Comparison of ENCODE assay signal across 19 cellular contexts in genomic region chr5:82881571-82882200, GRCh38.
DNase-seq lines count a peak whose midpoint lies in the region; ATAC-seq and TF ChIP-seq lines count a peak whose summit lies in the region.
"Had no signal": no experiment of that assay in that cellular context is flagged by ENCODE, and none has a peak within 500 bp of the region (broad histone marks: within the 10 kb centered on the region; RNA-seq: fewer than 3 reads in every experiment).

No MANE protein-coding gene starts in this region.

- H3K79me2 ChIP-seq in GM23338 (replicated peaks; ENCODE audit: insufficient read depth) = no peaks in the 10 kb centered on the region

- TF ChIP-seq CTCF in GM23338 (conservative IDR thresholded peaks at IDR 0.05; ENCODE audit: low read depth in 2 of 2) = no peak

- no peak overlapping the region for H3K4me2 ChIP-seq in GM23338

- no peak overlapping the region for H2AFZ ChIP-seq in GM23338

- peaks cover 22% of the 10 kb centered on the region for H3K4me1 ChIP-seq in GM23338 (ENCODE audit: insufficient read depth)
- H3K4me1 ChIP-seq: esophagus muscularis mucosa, vagina had no signal

- no peak for ATAC-seq in activated T-cell treated with anti-CD3 and anti-CD28 coated beads, Interleukin-2, amount 50 U/mL, for 72 hours (replicated peaks in 1 of 2)
- ATAC-seq in GM21447 (IDR thresholded peaks at IDR 0.05; ENCODE audit: unreplicated experiment) = peak; percentile 56
- peak; percentile 48 for ATAC-seq in HG03095 (IDR thresholded peaks at IDR 0.05; ENCODE audit: unreplicated experiment)
- no peak for ATAC-seq in activated naive CD8-positive, alpha-beta T cell treated with anti-CD3 and anti-CD28 coated beads, Interleukin-2, amount 10 ng/mL, durations not matched to agents 7 days and 5 days (ENCODE audit: low read depth)
- no peak for ATAC-seq in GM23338
- ATAC-seq: naive thymus-derived CD4-positive, alpha-beta T cell; stimulated activated effector memory CD8-positive, alpha-beta T cell treated with anti-CD3 and anti-CD28 coated beads, Interleukin-12 subunit alpha, Interleukin-12 subunit beta, amount 100 ng/mL, for 72 hours had no signal

- DNase-seq in activated T-cell treated with anti-CD3 and anti-CD28 coated beads, Interleukin-2, amount 50 U/mL, for 72 hours = no peak
- DNase-seq in activated T-cell treated with anti-CD3 and anti-CD28 coated beads for 4 hours (no peak), GM23338 (ENCODE audit: low spot score) (no peak), T1000 (lab: John Stamatoyannopoulos, UW) (no peak), COLO829 (ENCODE audit: low spot score) (no peak)
- no peak for DNase-seq in activated naive CD8-positive, alpha-beta T cell treated with anti-CD3 and anti-CD28 coated beads, Interleukin-2, amount 10 ng/mL, durations not matched to agents 7 days and 5 days
- DNase-seq: activated CD8-positive, alpha-beta memory T cell treated with anti-CD3 and anti-CD28 coated beads for 24 hours; COR-L47; cortex of kidney; hypothalamus; naive thymus-derived CD4-positive, alpha-beta T cell; NCI-H1417; NCI-H524 treated with DMSO at 0.1 percent for 48 hours had no signal

- no peaks in the 10 kb centered on the region for H3K27me3 ChIP-seq in GM23338 (ENCODE audit: insufficient read depth)
- H3K27me3 ChIP-seq: esophagus muscularis mucosa, vagina had no signal

- H3K4me3 Mint-ChIP-seq in activated T-cell treated with anti-CD3 and anti-CD28 coated beads, Interleukin-2, amount 50 U/mL, for 72 hours = peak overlapping the region; percentile 20 to 52
- peak overlapping the region; percentile 21 for H3K4me3 Mint-ChIP-seq in activated naive CD8-positive, alpha-beta T cell treated with anti-CD3 and anti-CD28 coated beads, Interleukin-2, amount 10 ng/mL, durations not matched to agents 7 days and 5 days
- no peak overlapping the region for H3K4me3 Mint-ChIP-seq in GM23338
- H3K4me3 Mint-ChIP-seq: stimulated activated effector memory CD8-positive, alpha-beta T cell treated with anti-CD3 and anti-CD28 coated beads, Interleukin-12 subunit alpha, Interleukin-12 subunit beta, amount 100 ng/mL, for 72 hours had no signal

- no peak overlapping the region for H3K4me3 ChIP-seq in GM23338
- H3K4me3 ChIP-seq: esophagus muscularis mucosa, vagina had no signal

- H3K27ac Mint-ChIP-seq in activated T-cell treated with anti-CD3 and anti-CD28 coated beads, Interleukin-2, amount 50 U/mL, for 72 hours = peak overlapping the region; percentile 68
- H3K27ac Mint-ChIP-seq in activated naive CD8-positive, alpha-beta T cell treated with anti-CD3 and anti-CD28 coated beads, Interleukin-2, amount 10 ng/mL, durations not matched to agents 7 days and 5 days = peak overlapping the region; percentile 17
- no peak overlapping the region for H3K27ac Mint-ChIP-seq in GM23338
- H3K27ac Mint-ChIP-seq: stimulated activated effector memory CD8-positive, alpha-beta T cell treated with anti-CD3 and anti-CD28 coated beads, Interleukin-12 subunit alpha, Interleukin-12 subunit beta, amount 100 ng/mL, for 72 hours had no signal

- no peak overlapping the region for H3K27ac ChIP-seq in GM23338 (ENCODE audit: low read depth)
- H3K27ac ChIP-seq: esophagus muscularis mucosa, RWPE1, vagina had no signal

- H3K9me2 ChIP-seq in GM23338 (ENCODE audit: insufficient read depth) = no peaks in the 10 kb centered on the region

- peaks cover 9 to 12% of the 10 kb centered on the region in 2 donors for H3K36me3 Mint-ChIP-seq in activated T-cell treated with anti-CD3 and anti-CD28 coated beads, Interleukin-2, amount 50 U/mL, for 72 hours (ENCODE audit: insufficient read depth in 2 of 2)
- peaks cover 16% of the 10 kb centered on the region for H3K36me3 Mint-ChIP-seq in activated naive CD8-positive, alpha-beta T cell treated with anti-CD3 and anti-CD28 coated beads, Interleukin-2, amount 10 ng/mL, durations not matched to agents 7 days and 5 days
- peaks cover 17% of the 10 kb centered on the region; the same call in 1 of the 3 replicates for H3K36me3 Mint-ChIP-seq in GM23338 (ENCODE audit: low read depth)
- H3K36me3 Mint-ChIP-seq: stimulated activated effector memory CD8-positive, alpha-beta T cell treated with anti-CD3 and anti-CD28 coated beads, Interleukin-12 subunit alpha, Interleukin-12 subunit beta, amount 100 ng/mL, for 72 hours had no signal

- no peaks in the 10 kb centered on the region for H3K27me3 Mint-ChIP-seq in activated T-cell treated with anti-CD3 and anti-CD28 coated beads, Interleukin-2, amount 50 U/mL, for 72 hours (ENCODE audit: low read depth)
- peaks cover 2% of the 10 kb centered on the region for H3K27me3 Mint-ChIP-seq in activated naive CD8-positive, alpha-beta T cell treated with anti-CD3 and anti-CD28 coated beads, Interleukin-2, amount 10 ng/mL, durations not matched to agents 7 days and 5 days
- peaks cover 2% of the 10 kb centered on the region for H3K27me3 Mint-ChIP-seq in GM23338 (ENCODE audit: insufficient read depth, low read depth, poor library complexity)

- H4K20me1 ChIP-seq in GM23338 (replicated peaks; ENCODE audit: insufficient read depth) = no peaks in the 10 kb centered on the region

- no peaks in the 10 kb centered on the region for H3K36me3 ChIP-seq in GM23338 (ENCODE audit: insufficient read depth)
- H3K36me3 ChIP-seq: esophagus muscularis mucosa, vagina had no signal

- H3K9me3 Mint-ChIP-seq in activated T-cell treated with anti-CD3 and anti-CD28 coated beads, Interleukin-2, amount 50 U/mL, for 72 hours = peaks cover 5 to 10% of the 10 kb centered on the region in 2 donors
- peaks cover 20% of the 10 kb centered on the region for H3K9me3 Mint-ChIP-seq in activated naive CD8-positive, alpha-beta T cell treated with anti-CD3 and anti-CD28 coated beads, Interleukin-2, amount 10 ng/mL, durations not matched to agents 7 days and 5 days
- peaks cover 12% of the 10 kb centered on the region for H3K9me3 Mint-ChIP-seq in GM23338

- POLR2A ChIA-PET in activated naive CD8-positive, alpha-beta T cell treated with anti-CD3 and anti-CD28 coated beads, Interleukin-2, amount 10 ng/mL, durations not matched to agents 7 days and 5 days (lab: Charles Lee) = no interaction called here

- H3K4me1 Mint-ChIP-seq in activated T-cell treated with anti-CD3 and anti-CD28 coated beads, Interleukin-2, amount 50 U/mL, for 72 hours (ENCODE audit: low read depth) = peaks cover 29% of the 10 kb centered on the region
- peaks cover 18% of the 10 kb centered on the region for H3K4me1 Mint-ChIP-seq in activated naive CD8-positive, alpha-beta T cell treated with anti-CD3 and anti-CD28 coated beads, Interleukin-2, amount 10 ng/mL, durations not matched to agents 7 days and 5 days
- peaks cover 16% of the 10 kb centered on the region for H3K4me1 Mint-ChIP-seq in GM23338
- H3K4me1 Mint-ChIP-seq: stimulated activated effector memory CD8-positive, alpha-beta T cell treated with anti-CD3 and anti-CD28 coated beads, Interleukin-12 subunit alpha, Interleukin-12 subunit beta, amount 100 ng/mL, for 72 hours had no signal

- H3F3A ChIP-seq in GM23338 (replicated peaks; ENCODE audit: low read depth) = no peaks in the 10 kb centered on the region

Comparison
In these comparisons a context has a peak if more than half of its experiments do, and no peak if none do; other contexts are left out.
1. ATAC-seq: peak in GM21447 (single experiment) and HG03095 (single experiment); none in activated T-cell treated with anti-CD3 and anti-CD28 coated beads, Interleukin-2, amount 50 U/mL, for 72 hours (0 of 2), activated naive CD8-positive, alpha-beta T cell treated with anti-CD3 and anti-CD28 coated beads, Interleukin-2, amount 10 ng/mL, durations not matched to agents 7 days and 5 days (single experiment) and GM23338 (single experiment).